Comparison of ENCODE assay signal across 8 cellular contexts in the genomic region with DNA sequence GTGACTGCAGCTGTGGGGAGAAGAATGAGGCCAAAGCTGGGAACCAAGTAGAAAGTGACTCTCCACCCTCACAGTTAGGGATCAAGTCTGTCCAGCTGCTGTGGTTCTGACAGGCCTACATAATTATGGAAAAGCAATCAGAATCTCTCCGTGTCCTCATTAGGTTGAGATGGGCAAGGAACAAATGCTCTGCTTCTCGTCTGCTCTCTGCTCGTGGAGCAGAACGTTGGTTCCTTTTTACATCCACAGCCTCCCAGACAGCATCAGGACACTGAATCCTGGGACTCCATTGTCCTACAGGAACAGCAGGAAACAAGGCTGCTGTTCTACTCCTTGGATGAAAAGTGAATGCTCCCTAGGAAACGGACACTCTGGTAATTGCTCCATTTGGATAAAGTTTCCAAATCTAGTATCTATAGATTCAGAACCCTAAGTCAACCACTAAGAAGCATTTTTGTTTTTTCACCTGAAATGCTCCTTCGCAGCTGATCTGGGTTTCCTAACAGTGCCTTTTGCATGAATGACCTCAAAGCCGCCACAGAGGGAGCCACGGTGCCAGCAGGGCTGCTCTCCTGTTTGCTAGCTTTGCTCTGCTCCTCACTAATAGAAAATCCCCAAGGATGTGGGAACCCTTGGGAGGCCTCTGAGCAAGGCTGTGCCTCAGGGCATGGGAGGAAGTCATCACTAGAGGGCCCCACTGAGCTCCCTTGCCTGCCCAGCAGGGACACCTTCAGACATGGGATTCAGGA.
DNase-seq lines count a peak whose midpoint lies in the region; ATAC-seq and TF ChIP-seq lines count a peak whose summit lies in the region.

No MANE protein-coding gene starts in this region.

- TF ChIP-seq CTCF in HFF-Myc (IDR thresholded peaks at IDR 0.05; ENCODE audit: low read depth, low read length, missing control alignments) = peak; percentile 88
- TF ChIP-seq CTCF in cardiac fibroblast (IDR thresholded peaks at IDR 0.05; ENCODE audit: low read depth, low read length) = peak; percentile 77
- TF ChIP-seq CTCF in thyroid gland (IDR thresholded peaks at IDR 0.05) = peak in 5 of 6 experiments; percentile 15 to 63 (median 31)

- DNase-seq in COR-L47 (lab: John Stamatoyannopoulos, UW) (peak; percentile 71), HFF-Myc (ENCODE audit: extremely low read depth, low read depth) (peak; percentile 52), NCI-H748 treated with DMSO at 0.1 percent for 48 hours (lab: John Stamatoyannopoulos, UW) (peak; percentile 48), cardiac fibroblast (ENCODE audit: low read depth in 2 of 2) (peak; percentile 54 to 61), left lobe of liver (ENCODE audit: low spot score) (peak; percentile 58), thyroid gland (peak; percentile 47 to 53)
- DNase-seq in activated T-cell treated with anti-CD3 and anti-CD28 coated beads, Interleukin-2, amount 50 U/mL, for 4 hours = no peak

- no peaks in the 10 kb centered on the region for H3K36me3 Mint-ChIP-seq in activated T-cell treated with anti-CD3 and anti-CD28 coated beads, Interleukin-2, amount 50 U/mL, for 4 hours (ENCODE audit: insufficient read depth)

- H3K4me1 Mint-ChIP-seq in activated T-cell treated with anti-CD3 and anti-CD28 coated beads, Interleukin-2, amount 50 U/mL, for 4 hours (ENCODE audit: low read depth) = no peaks in the 10 kb centered on the region

- H3K4me3 ChIP-seq in HFF-Myc (replicated peaks; ENCODE audit: low read depth, low read length) (no peak overlapping the region), cardiac fibroblast (replicated peaks in 1 of 2; ENCODE audit: low read depth in 2 of 2, low read length in 2 of 2) (no peak overlapping the region), thyroid gland (replicated peaks in 1 of 3) (no peak overlapping the region)

- no peak overlapping the region for H3K27ac ChIP-seq in thyroid gland

- H3K4me1 ChIP-seq in thyroid gland = no peaks in the 10 kb centered on the region

- no peaks in the 10 kb centered on the region for H3K9me3 Mint-ChIP-seq in activated T-cell treated with anti-CD3 and anti-CD28 coated beads, Interleukin-2, amount 50 U/mL, for 4 hours

- H3K36me3 ChIP-seq in thyroid gland = no peaks in the 10 kb centered on the region

- no peaks in the 10 kb centered on the region for H3K27me3 ChIP-seq in thyroid gland

- WGBS in thyroid gland, 2 donors = 57 to 63% methylated on average over 8 of the region's 8 CpGs

- H3K27me3 Mint-ChIP-seq in activated T-cell treated with anti-CD3 and anti-CD28 coated beads, Interleukin-2, amount 50 U/mL, for 4 hours (ENCODE audit: low read depth) = no peaks in the 10 kb centered on the region

- intact Hi-C loops in thyroid gland (cut with DNase I) = no loop called here

- TF ChIP-seq POLR2A in thyroid gland (IDR thresholded peaks at IDR 0.05) = no peak

- no peaks in the 10 kb centered on the region for H3K9me3 ChIP-seq in thyroid gland

- ATAC-seq in left lobe of liver = peak; percentile 95
- ATAC-seq in HG02571 (IDR thresholded peaks at IDR 0.05; ENCODE audit: unreplicated experiment) = no peak
- ATAC-seq in activated T-cell treated with anti-CD3 and anti-CD28 coated beads, Interleukin-2, amount 50 U/mL, for 4 hours = no peak

- H3K4me3 Mint-ChIP-seq in activated T-cell treated with anti-CD3 and anti-CD28 coated beads, Interleukin-2, amount 50 U/mL, for 4 hours = no peak overlapping the region

Comparison
In these comparisons a context has a peak if more than half of its experiments do, and no peak if none do; other contexts are left out.
1. CTCF ChIP-seq: peak in every context shown above with its lines; median percentile 88 in HFF-Myc; 77 in cardiac fibroblast; 31 in thyroid gland.